In genomic region chr6:50102676-50103075, GRCh38 we compare ENCODE assay signal across 8 cellular contexts. TPM values are rescaled to one million over a fixed set of nuclear protein-coding genes. Genes with fewer than 3 reads are reported as not detected.
"Had no signal": no experiment of that assay in that cellular context is flagged by ENCODE, and none has a peak within 500 bp of the region (broad histone marks: within the 10 kb centered on the region; RNA-seq: fewer than 3 reads in every experiment).

No MANE protein-coding gene starts in this region.

- H3K27ac Mint-ChIP-seq: GM23338, H9 had no signal

- H3K4me3 Mint-ChIP-seq: GM23338, H9, IgD-negative memory B cell had no signal

- H3K36me3 Mint-ChIP-seq: IgD-negative memory B cell had no signal

- ATAC-seq: GM23338, HepG2 had no signal

- H3K9me3 Mint-ChIP-seq: GM23338, H9, IgD-negative memory B cell had no signal

- H3K4me1 Mint-ChIP-seq: GM23338, H9, IgD-negative memory B cell had no signal

- H3K27me3 Mint-ChIP-seq: IgD-negative memory B cell had no signal

- DNase-seq: H9, HCEC 1CT, KBM-7 had no signal

RNA-seq across cellular contexts. Expression of gene DEFB112, which starts 52.9 kb away (rescaled TPM):
- total RNA-seq: GM23338, H1, H9, HepG2, HT-29 had no signal
- polyA plus RNA-seq: GM23338, H1, HepG2, IgD-negative memory B cell had no signal
